Comparison of ENCODE assay signal across 1 cellular context in genomic region chr1:248905949-248906740, GRCh38.
TF ChIP-seq lines count a peak whose summit lies in the region.

A gene with protein sequence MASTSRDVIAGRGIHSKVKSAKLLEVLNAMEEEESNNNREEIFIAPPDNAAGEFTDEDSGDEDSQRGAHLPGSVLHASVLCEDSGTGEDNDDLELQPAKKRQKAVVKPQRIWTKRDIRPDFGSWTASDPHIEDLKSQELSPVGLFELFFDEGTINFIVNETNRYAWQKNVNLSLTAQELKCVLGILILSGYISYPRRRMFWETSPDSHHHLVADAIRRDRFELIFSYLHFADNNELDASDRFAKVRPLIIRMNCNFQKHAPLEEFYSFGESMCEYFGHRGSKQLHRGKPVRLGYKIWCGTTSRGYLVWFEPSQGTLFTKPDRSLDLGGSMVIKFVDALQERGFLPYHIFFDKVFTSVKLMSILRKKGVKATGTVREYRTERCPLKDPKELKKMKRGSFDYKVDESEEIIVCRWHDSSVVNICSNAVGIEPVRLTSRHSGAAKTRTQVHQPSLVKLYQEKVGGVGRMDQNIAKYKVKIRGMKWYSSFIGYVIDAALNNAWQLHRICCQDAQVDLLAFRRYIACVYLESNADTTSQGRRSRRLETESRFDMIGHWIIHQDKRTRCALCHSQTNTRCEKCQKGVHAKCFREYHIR (plus strand): TSS chr1:248906235. CDS start chr1:248913863, 7,628 bp downstream.

TF ChIP-seq in neural cell, 6 proteins besides CTCF, POLR2A, EP300 and RAD21 (continued from another document):
- TF ChIP-seq EZH2 (IDR thresholded peaks at IDR 0.05; ENCODE audit: borderline replicate concordance, insufficient read depth, low read length, poor library complexity, severe bottlenecking), result no peak
- TF ChIP-seq, protein P1, sequence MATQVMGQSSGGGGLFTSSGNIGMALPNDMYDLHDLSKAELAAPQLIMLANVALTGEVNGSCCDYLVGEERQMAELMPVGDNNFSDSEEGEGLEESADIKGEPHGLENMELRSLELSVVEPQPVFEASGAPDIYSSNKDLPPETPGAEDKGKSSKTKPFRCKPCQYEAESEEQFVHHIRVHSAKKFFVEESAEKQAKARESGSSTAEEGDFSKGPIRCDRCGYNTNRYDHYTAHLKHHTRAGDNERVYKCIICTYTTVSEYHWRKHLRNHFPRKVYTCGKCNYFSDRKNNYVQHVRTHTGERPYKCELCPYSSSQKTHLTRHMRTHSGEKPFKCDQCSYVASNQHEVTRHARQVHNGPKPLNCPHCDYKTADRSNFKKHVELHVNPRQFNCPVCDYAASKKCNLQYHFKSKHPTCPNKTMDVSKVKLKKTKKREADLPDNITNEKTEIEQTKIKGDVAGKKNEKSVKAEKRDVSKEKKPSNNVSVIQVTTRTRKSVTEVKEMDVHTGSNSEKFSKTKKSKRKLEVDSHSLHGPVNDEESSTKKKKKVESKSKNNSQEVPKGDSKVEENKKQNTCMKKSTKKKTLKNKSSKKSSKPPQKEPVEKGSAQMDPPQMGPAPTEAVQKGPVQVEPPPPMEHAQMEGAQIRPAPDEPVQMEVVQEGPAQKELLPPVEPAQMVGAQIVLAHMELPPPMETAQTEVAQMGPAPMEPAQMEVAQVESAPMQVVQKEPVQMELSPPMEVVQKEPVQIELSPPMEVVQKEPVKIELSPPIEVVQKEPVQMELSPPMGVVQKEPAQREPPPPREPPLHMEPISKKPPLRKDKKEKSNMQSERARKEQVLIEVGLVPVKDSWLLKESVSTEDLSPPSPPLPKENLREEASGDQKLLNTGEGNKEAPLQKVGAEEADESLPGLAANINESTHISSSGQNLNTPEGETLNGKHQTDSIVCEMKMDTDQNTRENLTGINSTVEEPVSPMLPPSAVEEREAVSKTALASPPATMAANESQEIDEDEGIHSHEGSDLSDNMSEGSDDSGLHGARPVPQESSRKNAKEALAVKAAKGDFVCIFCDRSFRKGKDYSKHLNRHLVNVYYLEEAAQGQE (IDR thresholded peaks at IDR 0.05; ENCODE audit: borderline replicate concordance), result peak; percentile 80
- TF ChIP-seq POLR2AphosphoS5 (IDR thresholded peaks at IDR 0.05), result no peak
- TF ChIP-seq TAF1 (IDR thresholded peaks at IDR 0.05; ENCODE audit: low read depth), result peak; percentile 26
TF ChIP-seq in neural cell: peak in this region for 4.
